Comparison of ENCODE assay signal across 8 cellular contexts in genomic region chr3:150600647-150601530, GRCh38. TPM values are rescaled to one million over a fixed set of nuclear protein-coding genes. Genes with fewer than 3 reads are reported as not detected.
DNase-seq lines count a peak whose midpoint lies in the region; ATAC-seq and TF ChIP-seq lines count a peak whose summit lies in the region.
"Not testable (repeated sequence)": the region's sequence is repeated elsewhere in the genome, so short reads cannot be mapped to it uniquely, and the experiment has no call there.

No MANE protein-coding gene starts in this region.

- H3K9ac ChIP-seq in IMR-90 (ENCODE audit: low read depth, low read length) = not testable (repeated sequence)

- not testable (repeated sequence) for H3K9me1 ChIP-seq in IMR-90 (ENCODE audit: insufficient read depth, low read length)

- H4K5ac ChIP-seq in IMR-90 (ENCODE audit: low read depth, low read length) = not testable (repeated sequence)

- H3K79me2 ChIP-seq in ACC112 (ENCODE audit: control insufficient read depth, insufficient read depth, low read length, unreplicated experiment) (peaks cover 61% of the 10 kb centered on the region), PC-9 (ENCODE audit: low read depth) (peaks cover 93% of the 10 kb centered on the region)

- ATAC-seq in IMR-90 (ENCODE audit: low read depth); natural killer cell: not testable (repeated sequence)

- H3K79me1 ChIP-seq in IMR-90 (ENCODE audit: low read depth in 1 of 2, low read length in 2 of 2) = peaks cover 15 to 46% of the 10 kb centered on the region in 2 experiments

- H4K8ac ChIP-seq in IMR-90 (ENCODE audit: low read depth in 2 of 2, low read length in 2 of 2) = peak overlapping the region; percentile 13 to 68; a peak in 2 of 4 replicates

- H3K56ac ChIP-seq in IMR-90 (ENCODE audit: extremely low read depth, insufficient read depth, low read length) = not testable (repeated sequence)

- H3K27ac Mint-ChIP-seq in activated CD4-positive, alpha-beta T cell treated with anti-CD3 and anti-CD28 coated beads, Interleukin-2, amount 10 ng/mL, durations not matched to agents 24 days and 14 days = peak overlapping the region; percentile 51
- peak overlapping the region in 4 of 5 experiments; percentile 74 to 100 (median 90) for H3K27ac Mint-ChIP-seq in brain
- H3K27ac Mint-ChIP-seq in natural killer cell = peak overlapping the region in 1 of 2 donors; percentile 3

- H3K4me1 ChIP-seq in ACC112 (ENCODE audit: control insufficient read depth, insufficient read depth, low read length, unreplicated experiment) (peaks cover 36% of the 10 kb centered on the region), PC-9 (replicated peaks; ENCODE audit: insufficient read depth) (peaks cover 60% of the 10 kb centered on the region)
- H3K4me1 ChIP-seq in IMR-90 (ENCODE audit: control insufficient read depth, insufficient read depth, low read length) = not testable (repeated sequence)

- in situ Hi-C loops in IMR-90 (cut with MboI; ENCODE audit: low sequenced_read_pairs) = not testable (repeated sequence)

- peak overlapping the region; percentile 89 for H2BK5ac ChIP-seq in IMR-90 (ENCODE audit: low read depth, low read length, poor library complexity, severe bottlenecking)

- not testable (repeated sequence) for H3K9me2 ChIP-seq in PC-9 (ENCODE audit: insufficient read depth)

- POLR2A ChIA-PET in IMR-90 (lab: Charles Lee; ENCODE audit: unreplicated experiment) = not testable (repeated sequence)
- POLR2A ChIA-PET in PC-9 (lab: Charles Lee; ENCODE audit: unreplicated experiment) = interaction anchor here (0.7 kb wide), 1 partner anchor 942 kb away, joined by 3 read pairs; no protein-coding TSS in a partner anchor

- not testable (repeated sequence) for H3K4me2 ChIP-seq in IMR-90 (ENCODE audit: low read depth, low read length)
- H3K4me2 ChIP-seq in PC-9 = peak overlapping the region; percentile 93

- H3K27ac ChIP-seq in ACC112 (ENCODE audit: low read depth, low read length) (peak overlapping the region; percentile 73), PC-9 (peak overlapping the region; percentile 93)
- H3K27ac ChIP-seq in IMR-90 (ENCODE audit: insufficient read depth, low read length) = not testable (repeated sequence)

- not testable (repeated sequence) for H3K23ac ChIP-seq in IMR-90 (ENCODE audit: low read depth, low read length)

- peak overlapping the region; percentile 58; the same call in 1 of the 2 replicates for H2BK120ac ChIP-seq in IMR-90 (ENCODE audit: low read depth, low read length)

- H3K27me3 Mint-ChIP-seq in activated CD4-positive, alpha-beta T cell treated with anti-CD3 and anti-CD28 coated beads, Interleukin-2, amount 10 ng/mL, durations not matched to agents 24 days and 14 days; natural killer cell (ENCODE audit: low read depth in 2 of 2): not testable (repeated sequence)
- peaks cover 14% of the 10 kb centered on the region for H3K27me3 Mint-ChIP-seq in brain

- not testable (repeated sequence) for H3K14ac ChIP-seq in IMR-90 (replicated peaks; ENCODE audit: low read depth, low read length)

- CTCF ChIA-PET in IMR-90 (lab: Yijun Ruan, JAX); PC-9 (lab: Charles Lee): not testable (repeated sequence)

- peaks cover 28% of the 10 kb centered on the region for H3K36me3 Mint-ChIP-seq in activated CD4-positive, alpha-beta T cell treated with anti-CD3 and anti-CD28 coated beads, Interleukin-2, amount 10 ng/mL, durations not matched to agents 24 days and 14 days (ENCODE audit: low read depth)
- peaks cover 18% of the 10 kb centered on the region for H3K36me3 Mint-ChIP-seq in brain
- H3K36me3 Mint-ChIP-seq in natural killer cell = not testable (repeated sequence)

- dilution Hi-C loops in IMR-90 (cut with HindIII; ENCODE audit: low sequenced_read_pairs, unreplicated experiment) = not testable (repeated sequence)

- not testable (repeated sequence) for H3K4me3 ChIP-seq in ACC112 (ENCODE audit: low read depth, low read length); IMR-90 (ENCODE audit: insufficient read depth, low read depth, low read length); fibroblast of pulmonary artery (replicated peaks; ENCODE audit: low read depth, low read length)
- H3K4me3 ChIP-seq in GM12865 (ENCODE audit: low read depth, low read length) = peak overlapping the region; percentile 99
- peak overlapping the region; percentile 94; the same call in 1 of the 2 replicates for H3K4me3 ChIP-seq in PC-9

- not testable (repeated sequence) for TF ChIP-seq CTCF in GM12865 (IDR thresholded peaks at IDR 0.05; ENCODE audit: insufficient read depth, low read depth, low read length, missing control alignments); IMR-90 (conservative IDR thresholded peaks at IDR 0.05; ENCODE audit: low read depth, low read length); PC-9 (conservative IDR thresholded peaks at IDR 0.05); brain (conservative IDR thresholded peaks at IDR 0.05); fibroblast of pulmonary artery (IDR thresholded peaks at IDR 0.05; ENCODE audit: low read length, missing control alignments); natural killer cell (IDR thresholded peaks at IDR 0.05)

- not testable (repeated sequence) for H3K18ac ChIP-seq in IMR-90 (ENCODE audit: low read depth, low read length)

- 0 out of 3 replicates have a peak overlapping the region, but pooled peaks have one; percentile 4 for H2BK15ac ChIP-seq in IMR-90 (ENCODE audit: low read depth, low read length)

- peak overlapping the region; percentile 48 for H3K4me3 Mint-ChIP-seq in activated CD4-positive, alpha-beta T cell treated with anti-CD3 and anti-CD28 coated beads, Interleukin-2, amount 10 ng/mL, durations not matched to agents 24 days and 14 days
- H3K4me3 Mint-ChIP-seq in brain = peak overlapping the region; percentile 93 to 100 (median 98)
- peak overlapping the region; percentile 35 for H3K4me3 Mint-ChIP-seq in natural killer cell

- not testable (repeated sequence) for BruUV-seq in IMR-90 (replicated peaks; lab: Mats Ljungman, UMichigan)
- TSS peak; percentile 11 for BruUV-seq in PC-9 (replicated peaks; lab: Mats Ljungman, UMichigan)

- TF ChIP-seq RAD21 in IMR-90 (IDR thresholded peaks at IDR 0.05; ENCODE audit: low read length) = not testable (repeated sequence)

- H3K9me3 Mint-ChIP-seq in activated CD4-positive, alpha-beta T cell treated with anti-CD3 and anti-CD28 coated beads, Interleukin-2, amount 10 ng/mL, durations not matched to agents 24 days and 14 days; brain; natural killer cell: not testable (repeated sequence)

- not testable (repeated sequence) for H2AFZ ChIP-seq in ACC112 (ENCODE audit: low read length, unreplicated experiment)
- H2AFZ ChIP-seq in IMR-90 (replicated peaks; ENCODE audit: low read length, poor library complexity) (peak overlapping the region; percentile 71), PC-9 (peak overlapping the region; percentile 77; the same call in 1 of the 2 replicates)

- H3F3A ChIP-seq in PC-9 (ENCODE audit: insufficient read depth, low read depth) = peaks cover 44% of the 10 kb centered on the region

- intact Hi-C loops in IMR-90 (cut with micrococcal nuclease) = loop anchor here (5.0 kb wide), 2 partner anchors 101 to 161 kb away; partner anchors contain the start of genes ERICH6 and SIAH2
- intact Hi-C loops in PC-9 (cut with micrococcal nuclease; ENCODE audit: unreplicated experiment) = loop anchor here (5.0 kb wide), 1 partner anchor 161 kb away; the partner anchor contains the start of gene SIAH2
- intact Hi-C loops in activated CD4-positive, alpha-beta T cell treated with anti-CD3 and anti-CD28 coated beads, Interleukin-2, amount 10 ng/mL, durations not matched to agents 24 days and 14 days (cut with micrococcal nuclease) = loop anchor here (5.0 kb wide), 2 partner anchors 136 to 601 kb away; partner anchors contain the start of gene GPR171
- intact Hi-C loops in natural killer cell (cut with micrococcal nuclease) = not testable (repeated sequence)

- peak; percentile 53 for DNase-seq in GM12865 (ENCODE audit: low read depth)
- DNase-seq in IMR-90 = peak; percentile 35
- peak in 1 of 2 experiments; percentile 75 for DNase-seq in PC-9
- peak; percentile 55 for DNase-seq in activated CD4-positive, alpha-beta T cell treated with anti-CD3 and anti-CD28 coated beads, Interleukin-2, amount 10 ng/mL, durations not matched to agents 24 days and 14 days
- peak; percentile 34 for DNase-seq in fibroblast of pulmonary artery (ENCODE audit: low read depth)
- DNase-seq in natural killer cell = not testable (repeated sequence)

- TF ChIP-seq POLR2A in IMR-90 (IDR thresholded peaks at IDR 0.05; ENCODE audit: low read depth, low read length) = not testable (repeated sequence)

- H3K36me3 ChIP-seq in ACC112 (ENCODE audit: insufficient read depth, low read length); IMR-90 (ENCODE audit: control insufficient read depth, insufficient read depth, low read length); PC-9 (ENCODE audit: low read depth): not testable (repeated sequence)

- H2AK5ac ChIP-seq in IMR-90 (ENCODE audit: low read depth, low read length) = not testable (repeated sequence)

- 100% methylated on average over 1 of the region's 13 CpGs; no CpG with 5 or more reads in 1 of the 2 experiments for WGBS in IMR-90 (ENCODE audit: extremely low coverage in 2 of 2, insufficient read length in 1 of 2), 2 experiments

- H4K91ac ChIP-seq in IMR-90 (ENCODE audit: insufficient read depth, low read depth, low read length) = not testable (repeated sequence)

- H3K4ac ChIP-seq in IMR-90 (ENCODE audit: low read depth, low read length) = peak overlapping the region; percentile 34

- not testable (repeated sequence) for H3K9me3 ChIP-seq in IMR-90 (ENCODE audit: control insufficient read depth, insufficient read depth, low read length); PC-9 (ENCODE audit: insufficient read depth, low read depth)

- H2BK20ac ChIP-seq in IMR-90 (ENCODE audit: low read depth, low read length) = not testable (repeated sequence)

- H2AK9ac ChIP-seq in IMR-90 (replicated peaks; ENCODE audit: low read depth, low read length, poor library complexity) = peak overlapping the region; percentile 65

- H3K4me1 Mint-ChIP-seq in activated CD4-positive, alpha-beta T cell treated with anti-CD3 and anti-CD28 coated beads, Interleukin-2, amount 10 ng/mL, durations not matched to agents 24 days and 14 days = peaks cover 39% of the 10 kb centered on the region
- H3K4me1 Mint-ChIP-seq in brain = peaks cover 71% of the 10 kb centered on the region
- peaks cover 34 to 39% of the 10 kb centered on the region in 2 donors for H3K4me1 Mint-ChIP-seq in natural killer cell

- not testable (repeated sequence) for H3K27me3 ChIP-seq in ACC112 (ENCODE audit: insufficient read depth, low read length); IMR-90 (ENCODE audit: control insufficient read depth, insufficient read depth, low read length); PC-9 (ENCODE audit: insufficient read depth, low read depth)

- H4K20me1 ChIP-seq in IMR-90 (ENCODE audit: insufficient read depth, low read length) = peaks cover 13% of the 10 kb centered on the region
- H4K20me1 ChIP-seq in PC-9 (ENCODE audit: insufficient read depth) = not testable (repeated sequence)

RNA-seq across cellular contexts. Expression of gene SELENOT, which starts 2.2 kb away (rescaled TPM):
- total RNA-seq in IMR-90 (2012; rRNA removed) (399 and 415 TPM in 2 replicates), PC-9 (2021) (59.5 and 84.1 TPM in 2 replicates), natural killer cell (100 to 1,000 TPM; 121 to 142 (median 133) TPM)
- polyA plus RNA-seq in IMR-90 (2012; rRNA removed) (344 and 365 TPM in 2 replicates), brain (ENCODE audit: insufficient read depth, low read depth, low replicate concordance) (47.2 TPM)
- 120 and 131 TPM in 2 replicates for polyA plus RNA-seq in IMR-90 (2012; cell fraction: cytosol; rRNA removed)
- 25.9 and 145 TPM in 2 replicates for polyA plus RNA-seq in IMR-90 (2012; cell fraction: nucleus; rRNA removed; ENCODE audit: low replicate concordance)
- 127 and 135 TPM in 2 replicates for total RNA-seq in activated CD4-positive, alpha-beta T cell treated with anti-CD3 and anti-CD28 coated beads, Interleukin-2, amount 10 ng/mL, durations not matched to agents 24 days and 14 days

RNA-seq across cellular contexts. Expression of gene EIF2A, which starts 54.3 kb away (rescaled TPM):
- 138 and 166 TPM in 2 replicates for total RNA-seq in IMR-90 (2012; rRNA removed)
- polyA plus RNA-seq in IMR-90 (2012; rRNA removed) = 58.6 and 61.2 TPM in 2 replicates
- 22.8 and 26.1 TPM in 2 replicates for polyA plus RNA-seq in IMR-90 (2012; cell fraction: cytosol; rRNA removed)
- 11.6 and 71.5 TPM in 2 replicates for polyA plus RNA-seq in IMR-90 (2012; cell fraction: nucleus; rRNA removed; ENCODE audit: low replicate concordance)
- total RNA-seq in PC-9 (2021) = 96.4 and 102 TPM in 2 replicates
- 125 and 133 TPM in 2 replicates for total RNA-seq in activated CD4-positive, alpha-beta T cell treated with anti-CD3 and anti-CD28 coated beads, Interleukin-2, amount 10 ng/mL, durations not matched to agents 24 days and 14 days
- polyA plus RNA-seq in brain (ENCODE audit: insufficient read depth, low read depth, low replicate concordance) = 62.8 TPM
- total RNA-seq in natural killer cell = 100 to 1,000 TPM; 102 to 124 (median 108) TPM

RNA-seq across cellular contexts. Expression of gene SERP1, which starts 54.6 kb away (rescaled TPM):
- total RNA-seq in IMR-90 (2012; rRNA removed) = 64.0 and 111 TPM in 2 replicates
- polyA plus RNA-seq in IMR-90 (2012; rRNA removed) = 73.4 and 106 TPM in 2 replicates
- 397 and 526 TPM in 2 replicates for polyA plus RNA-seq in IMR-90 (2012; cell fraction: cytosol; rRNA removed)
- 154 and 304 TPM in 2 replicates for polyA plus RNA-seq in IMR-90 (2012; cell fraction: nucleus; rRNA removed; ENCODE audit: low replicate concordance)
- total RNA-seq in PC-9 (2021) = 106 and 113 TPM in 2 replicates
- 88.8 and 103 TPM in 2 replicates for total RNA-seq in activated CD4-positive, alpha-beta T cell treated with anti-CD3 and anti-CD28 coated beads, Interleukin-2, amount 10 ng/mL, durations not matched to agents 24 days and 14 days
- polyA plus RNA-seq in brain (ENCODE audit: insufficient read depth, low read depth, low replicate concordance) = 57.0 TPM
- 100 to 1,000 TPM in 1 of 3 donors, 10 to 100 TPM in 2; 91.1 to 106 (median 94.9) TPM for total RNA-seq in natural killer cell

Comparison
In these comparisons a context has a peak if more than half of its experiments do, and no peak if none do; other contexts are left out.
1. H3K4me3 Mint-ChIP-seq: peak in every context shown above with its lines; median percentile 98 in brain; 48 in activated CD4-positive, alpha-beta T cell treated with anti-CD3 and anti-CD28 coated beads, Interleukin-2, amount 10 ng/mL, durations not matched to agents 24 days and 14 days; 35 in natural killer cell.